ENCODE assay signal across 7 cellular contexts in genomic region chr1:151399890-151400235, GRCh38. TPM values are rescaled to one million over a fixed set of nuclear protein-coding genes. Genes with fewer than 3 reads are reported as not detected.
DNase-seq lines count a peak whose midpoint lies in the region; ATAC-seq lines count a peak whose summit lies in the region.

No MANE protein-coding gene starts in this region.

- peaks cover 27% of the 10 kb centered on the region for H3K79me2 ChIP-seq in Karpas-422 (ENCODE audit: low read length)

- H3K9me3 ChIP-seq in Karpas-422 (ENCODE audit: low read length): no peaks in the 10 kb centered on the region
- H3K9me3 ChIP-seq in iPS DF 6.9 (ENCODE audit: control insufficient read depth, insufficient read depth, low read length): no peaks in the 10 kb centered on the region

- peak; percentile 61 for DNase-seq in Karpas-422
- peak; percentile 12 for DNase-seq in amniotic epithelial cell (ENCODE audit: low read depth)
- DNase-seq in iPS DF 6.9 (ENCODE audit: low read depth, low spot score): no peak
- no peak for DNase-seq in NCI-H510A (lab: John Stamatoyannopoulos, UW)

- H3K27ac ChIP-seq in Karpas-422 (ENCODE audit: low read length) (peak overlapping the region; percentile 44; the same call in 1 of the 2 replicates), iPS DF 6.9 (ENCODE audit: low read length) (no peak overlapping the region), skin epidermis (peak overlapping the region; percentile 70 to 96 (median 88))

- ATAC-seq in GM18867 (IDR thresholded peaks at IDR 0.05; ENCODE audit: unreplicated experiment): peak; percentile 6
- no peak for ATAC-seq in HG03460 (IDR thresholded peaks at IDR 0.05; ENCODE audit: unreplicated experiment)

- H3K4me2 ChIP-seq in Karpas-422 (ENCODE audit: low read depth, low read length, poor library complexity, severe bottlenecking): peak overlapping the region; percentile 97

- H3K36me3 ChIP-seq in Karpas-422 (ENCODE audit: insufficient read depth, low read length) (peaks cover 32% of the 10 kb centered on the region), iPS DF 6.9 (ENCODE audit: control insufficient read depth, insufficient read depth, low read length) (peaks cover 7% of the 10 kb centered on the region; the same call in 1 of the 2 replicates)

- H3K9ac ChIP-seq in Karpas-422 (ENCODE audit: low read length): peak overlapping the region; percentile 83

- H3K9me2 ChIP-seq in Karpas-422 (replicated peaks; ENCODE audit: insufficient read depth, low read length): no peaks in the 10 kb centered on the region

- no peaks in the 10 kb centered on the region for H3K27me3 ChIP-seq in Karpas-422 (ENCODE audit: low read length)
- H3K27me3 ChIP-seq in iPS DF 6.9 (ENCODE audit: control insufficient read depth, insufficient read depth, low read length): no peaks in the 10 kb centered on the region

- peaks cover 15% of the 10 kb centered on the region; the same call in 1 of the 2 replicates for H4K20me1 ChIP-seq in Karpas-422 (ENCODE audit: insufficient read depth, low read depth, low read length)

- no peak overlapping the region; the same call in 1 of the 2 replicates for H2AFZ ChIP-seq in Karpas-422 (ENCODE audit: low read length)

- H3K4me1 ChIP-seq in Karpas-422 (ENCODE audit: low read length) (peaks cover 20% of the 10 kb centered on the region), iPS DF 6.9 (ENCODE audit: control insufficient read depth, insufficient read depth, low read length) (no peaks in the 10 kb centered on the region)

- no CpG with 5 or more reads among the region's 19 CpGs for WGBS in iPS DF 6.9 (ENCODE audit: insufficient coverage, insufficient read length)

- H3K4me3 ChIP-seq in Karpas-422 (ENCODE audit: low read length) (peak overlapping the region; percentile 97), iPS DF 6.9 (ENCODE audit: low read length) (peak overlapping the region; percentile 93), skin epidermis (peak overlapping the region; percentile 79 to 99 (median 93))

RNA-seq across cellular contexts. Expression of gene PSMB4, which starts 0.5 kb away (rescaled TPM):
- 346 and 381 TPM in 2 replicates for total RNA-seq in Karpas-422 (2014; rRNA removed; shearing (Covaris generic); ENCODE audit: low replicate concordance)

RNA-seq across cellular contexts. Expression of gene SELENBP1, which starts 27.4 kb away (rescaled TPM):
- total RNA-seq in Karpas-422 (2014; rRNA removed; shearing (Covaris generic); ENCODE audit: low replicate concordance): not detected in 2 replicates

RNA-seq across cellular contexts. Expression of gene RFX5, which starts 52.8 kb away (rescaled TPM):
- total RNA-seq in Karpas-422 (2014; rRNA removed; shearing (Covaris generic); ENCODE audit: low replicate concordance): 101 and 159 TPM in 2 replicates

RNA-seq across cellular contexts. Expression of gene POGZ, which starts 59.4 kb away (rescaled TPM):
- 54.1 and 78.7 TPM in 2 replicates for total RNA-seq in Karpas-422 (2014; rRNA removed; shearing (Covaris generic); ENCODE audit: low replicate concordance)

Comparison
In these comparisons a context has a peak if more than half of its experiments do, and no peak if none do; other contexts are left out.
1. DNase-seq: peak in Karpas-422 (single experiment) and amniotic epithelial cell (single experiment); none in iPS DF 6.9 (single experiment) and NCI-H510A (single experiment).
2. Peak in every context shown above with its lines, with median percentiles within 50 percentile points of each other: H3K4me3 ChIP-seq.